ENCODE assay signal across 1 cellular context in genomic region chrX:44570524-44570923, GRCh38.
TF ChIP-seq lines count a peak whose summit lies in the region.

No MANE protein-coding gene starts in this region.

TF ChIP-seq in SK-N-SH treated with all-trans-retinoic acid at 6 μM for 48 hours, 23 proteins besides CTCF, POLR2A, EP300 and RAD21 (continued from another document):
- TF ChIP-seq, protein P1, sequence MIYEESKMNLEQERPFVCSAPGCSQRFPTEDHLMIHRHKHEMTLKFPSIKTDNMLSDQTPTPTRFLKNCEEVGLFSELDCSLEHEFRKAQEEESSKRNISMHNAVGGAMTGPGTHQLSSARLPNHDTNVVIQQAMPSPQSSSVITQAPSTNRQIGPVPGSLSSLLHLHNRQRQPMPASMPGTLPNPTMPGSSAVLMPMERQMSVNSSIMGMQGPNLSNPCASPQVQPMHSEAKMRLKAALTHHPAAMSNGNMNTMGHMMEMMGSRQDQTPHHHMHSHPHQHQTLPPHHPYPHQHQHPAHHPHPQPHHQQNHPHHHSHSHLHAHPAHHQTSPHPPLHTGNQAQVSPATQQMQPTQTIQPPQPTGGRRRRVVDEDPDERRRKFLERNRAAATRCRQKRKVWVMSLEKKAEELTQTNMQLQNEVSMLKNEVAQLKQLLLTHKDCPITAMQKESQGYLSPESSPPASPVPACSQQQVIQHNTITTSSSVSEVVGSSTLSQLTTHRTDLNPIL (CRISPR knock-in tag; IDR thresholded peaks at IDR 0.05; ENCODE audit: low read depth) = no peak
- TF ChIP-seq RARB (CRISPR knock-in tag; IDR thresholded peaks at IDR 0.05) (no peak), GLIS3 (CRISPR knock-in tag; IDR thresholded peaks at IDR 0.05) (no peak), ZNF565 (CRISPR knock-in tag; conservative IDR thresholded peaks at IDR 0.05; ENCODE audit: low read depth) (no peak), ZFP30 (CRISPR knock-in tag; IDR thresholded peaks at IDR 0.05) (no peak), ZNF70 (CRISPR knock-in tag; IDR thresholded peaks at IDR 0.05) (no peak), TOX (CRISPR knock-in tag; IDR thresholded peaks at IDR 0.05; ENCODE audit: borderline replicate concordance) (no peak)
TF ChIP-seq in SK-N-SH treated with all-trans-retinoic acid at 6 μM for 48 hours: peak in this region for 0.
